In the genomic region with DNA sequence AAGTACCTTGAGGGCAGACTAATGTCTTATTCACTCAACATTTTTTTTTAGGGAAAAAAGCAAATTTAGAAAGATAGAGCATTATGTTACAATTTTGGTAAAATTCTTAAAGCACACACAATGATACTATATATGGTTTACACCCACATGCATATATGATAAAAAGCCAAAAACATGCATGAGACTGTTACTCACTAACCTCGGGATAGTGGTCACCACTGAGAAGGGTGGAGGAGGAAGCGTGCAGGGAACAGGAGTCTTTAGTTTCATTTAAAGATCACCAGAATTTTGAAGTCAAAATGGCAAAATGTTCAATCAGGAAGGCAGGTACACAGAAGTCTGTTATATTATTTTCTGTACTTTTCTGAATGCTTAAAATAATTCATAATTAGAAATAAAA, we compare ENCODE assay signal across 1 cellular context.
TF ChIP-seq lines count a peak whose summit lies in the region.

No MANE protein-coding gene starts in this region.

TF ChIP-seq in SK-N-SH, 30 proteins besides CTCF, POLR2A, EP300 and RAD21 (continued from another document):
- TF ChIP-seq, protein P1, sequence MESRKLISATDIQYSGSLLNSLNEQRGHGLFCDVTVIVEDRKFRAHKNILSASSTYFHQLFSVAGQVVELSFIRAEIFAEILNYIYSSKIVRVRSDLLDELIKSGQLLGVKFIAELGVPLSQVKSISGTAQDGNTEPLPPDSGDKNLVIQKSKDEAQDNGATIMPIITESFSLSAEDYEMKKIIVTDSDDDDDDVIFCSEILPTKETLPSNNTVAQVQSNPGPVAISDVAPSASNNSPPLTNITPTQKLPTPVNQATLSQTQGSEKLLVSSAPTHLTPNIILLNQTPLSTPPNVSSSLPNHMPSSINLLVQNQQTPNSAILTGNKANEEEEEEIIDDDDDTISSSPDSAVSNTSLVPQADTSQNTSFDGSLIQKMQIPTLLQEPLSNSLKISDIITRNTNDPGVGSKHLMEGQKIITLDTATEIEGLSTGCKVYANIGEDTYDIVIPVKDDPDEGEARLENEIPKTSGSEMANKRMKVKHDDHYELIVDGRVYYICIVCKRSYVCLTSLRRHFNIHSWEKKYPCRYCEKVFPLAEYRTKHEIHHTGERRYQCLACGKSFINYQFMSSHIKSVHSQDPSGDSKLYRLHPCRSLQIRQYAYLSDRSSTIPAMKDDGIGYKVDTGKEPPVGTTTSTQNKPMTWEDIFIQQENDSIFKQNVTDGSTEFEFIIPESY (IDR thresholded peaks at IDR 0.05; ENCODE audit: borderline replicate concordance, low read depth): no peak
- TF ChIP-seq FOXJ3 (CRISPR knock-in tag; IDR thresholded peaks at IDR 0.05) (no peak), RXRA (IDR thresholded peaks at IDR 0.05; ENCODE audit: borderline replicate concordance, low read depth) (no peak), FOSL2 (IDR thresholded peaks at IDR 0.05; ENCODE audit: borderline replicate concordance, low read depth) (no peak), CHD2 (IDR thresholded peaks at IDR 0.05; ENCODE audit: low read length, partially characterized antibody) (no peak), POLR2AphosphoS5 (IDR thresholded peaks at IDR 0.05; ENCODE audit: low read depth, low read length) (no peak), TEAD4 (IDR thresholded peaks at IDR 0.05; ENCODE audit: borderline replicate concordance, insufficient read depth) (no peak)
- TF ChIP-seq, protein P2, sequence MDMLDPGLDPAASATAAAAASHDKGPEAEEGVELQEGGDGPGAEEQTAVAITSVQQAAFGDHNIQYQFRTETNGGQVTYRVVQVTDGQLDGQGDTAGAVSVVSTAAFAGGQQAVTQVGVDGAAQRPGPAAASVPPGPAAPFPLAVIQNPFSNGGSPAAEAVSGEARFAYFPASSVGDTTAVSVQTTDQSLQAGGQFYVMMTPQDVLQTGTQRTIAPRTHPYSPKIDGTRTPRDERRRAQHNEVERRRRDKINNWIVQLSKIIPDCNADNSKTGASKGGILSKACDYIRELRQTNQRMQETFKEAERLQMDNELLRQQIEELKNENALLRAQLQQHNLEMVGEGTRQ (IDR thresholded peaks at IDR 0.05; ENCODE audit: borderline replicate concordance, low read depth, low read length): no peak
